18 cellular contexts compared by ENCODE assay signal in the genomic region with DNA sequence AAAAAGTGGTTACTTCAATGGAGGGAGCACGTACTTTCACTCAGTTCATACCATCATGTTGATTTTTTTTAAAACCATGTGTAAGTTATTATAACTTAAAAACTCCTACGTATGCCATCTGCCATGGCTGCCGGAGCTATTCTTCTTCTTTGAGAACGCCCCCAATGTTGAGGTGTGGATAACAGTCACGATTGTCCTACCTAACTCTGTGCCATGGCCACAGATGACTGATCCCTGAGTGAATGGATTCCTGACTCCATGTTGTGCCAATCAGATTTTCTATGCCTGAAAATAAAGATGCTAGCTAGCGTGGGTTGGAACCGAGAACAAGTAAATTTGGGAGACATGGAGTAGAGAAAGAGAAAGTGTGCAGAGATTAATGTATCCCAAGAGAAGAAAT.
"Had no signal": no experiment of that assay in that cellular context is flagged by ENCODE, and none has a peak within 500 bp of the region (broad histone marks: within the 10 kb centered on the region; RNA-seq: fewer than 3 reads in every experiment).

No MANE protein-coding gene starts in this region.

- DNase-seq: activated CD4-positive, alpha-beta T cell treated with anti-CD3 and anti-CD28 coated beads, Interleukin-2, amount 10 ng/mL, durations not matched to agents 7 days and 5 days; activated CD8-positive, alpha-beta memory T cell treated with anti-CD3 and anti-CD28 coated beads for 24 hours; activated CD8-positive, alpha-beta memory T cell treated with anti-CD3 and anti-CD28 coated beads, Interleukin-2, amount 50 U/mL, for 48 hours; activated effector memory CD4-positive, alpha-beta T cell treated with anti-CD3 and anti-CD28 coated beads, Interleukin-2, amount 50 U/mL, for 16 hours; activated T-cell treated with anti-CD3 and anti-CD28 coated beads, Interleukin-2, amount 50 U/mL, for 72 hours; cerebellar nuclear complex; effector CD4-positive, alpha-beta T cell; esophagus squamous epithelium; immature natural killer cell; natural killer cell had no signal

- H3K27ac ChIP-seq: esophagus squamous epithelium, prostate gland, right atrium auricular region, skin epidermis had no signal

- H3K27me3 Mint-ChIP-seq: activated CD4-positive, alpha-beta T cell treated with anti-CD3 and anti-CD28 coated beads, Interleukin-2, amount 10 ng/mL, durations not matched to agents 7 days and 5 days; memory B cell; stimulated activated naive CD8-positive, alpha-beta T cell treated with anti-CD3 and anti-CD28 coated beads, Interleukin-15, Interleukin-2, amounts not matched to agents 100 ng/mL and 50 ng/mL, for 24 hours; type B pancreatic cell had no signal

- H3K4me3 Mint-ChIP-seq: activated CD4-positive, alpha-beta T cell treated with anti-CD3 and anti-CD28 coated beads, Interleukin-2, amount 10 ng/mL, durations not matched to agents 7 days and 5 days; activated T-cell treated with anti-CD3 and anti-CD28 coated beads, Interleukin-2, amount 50 U/mL, for 72 hours; immature natural killer cell; memory B cell; natural killer cell; stimulated activated naive CD8-positive, alpha-beta T cell treated with anti-CD3 and anti-CD28 coated beads, Interleukin-15, Interleukin-2, amounts not matched to agents 100 ng/mL and 50 ng/mL, for 24 hours; type B pancreatic cell had no signal

- H3K9me3 ChIP-seq: esophagus squamous epithelium, prostate gland, right atrium auricular region had no signal

- H3K27ac Mint-ChIP-seq: activated CD4-positive, alpha-beta T cell treated with anti-CD3 and anti-CD28 coated beads, Interleukin-2, amount 10 ng/mL, durations not matched to agents 7 days and 5 days; activated T-cell treated with anti-CD3 and anti-CD28 coated beads, Interleukin-2, amount 50 U/mL, for 72 hours; memory B cell; stimulated activated naive CD8-positive, alpha-beta T cell treated with anti-CD3 and anti-CD28 coated beads, Interleukin-15, Interleukin-2, amounts not matched to agents 100 ng/mL and 50 ng/mL, for 24 hours; type B pancreatic cell had no signal

- ATAC-seq: activated CD4-positive, CD25-positive, alpha-beta regulatory T cell treated with anti-CD3 and anti-CD28 coated beads, Interleukin-2, amount 50 U/mL, for 24 hours; activated naive CD4-positive, alpha-beta T cell treated with anti-CD3 and anti-CD28 coated beads, Interleukin-2, amount 50 U/mL, for 72 hours; activated T-cell treated with anti-CD3 and anti-CD28 coated beads, Interleukin-2, amount 50 U/mL, for 72 hours; natural killer cell had no signal

- H3K36me3 ChIP-seq: esophagus squamous epithelium, prostate gland, right atrium auricular region had no signal

- H3K4me3 ChIP-seq: esophagus squamous epithelium, prostate gland, right atrium auricular region, skin epidermis had no signal

- H3K27me3 ChIP-seq: esophagus squamous epithelium, right atrium auricular region had no signal

- H3K4me1 ChIP-seq: prostate gland had no signal
